In genomic region chr4:151604238-151604637, GRCh38 we compare ENCODE assay signal across 8 cellular contexts.
DNase-seq lines count a peak whose midpoint lies in the region; ATAC-seq and TF ChIP-seq lines count a peak whose summit lies in the region.

No MANE protein-coding gene starts in this region.

- peak; percentile 49 for TF ChIP-seq CTCF in GM06990 (IDR thresholded peaks at IDR 0.05; ENCODE audit: insufficient read depth, low read length, poor library complexity, severe bottlenecking)
- peak; percentile 59 for TF ChIP-seq CTCF in osteoblast (IDR thresholded peaks at IDR 0.05; ENCODE audit: extremely low read depth, low read depth, low read length)

- H3K4me3 ChIP-seq in GM06990 (replicated peaks; ENCODE audit: low read depth, low read length) (no peak overlapping the region), osteoblast (ENCODE audit: insufficient read depth, low read length) (no peak overlapping the region)

- H3K4me2 ChIP-seq in osteoblast (ENCODE audit: insufficient read depth, low read length): no peak overlapping the region

- no peaks in the 10 kb centered on the region for H4K20me1 ChIP-seq in osteoblast (ENCODE audit: insufficient read depth, low read length)

- no peaks in the 10 kb centered on the region for H3K79me2 ChIP-seq in osteoblast (ENCODE audit: insufficient read depth, low read length)

- H3K9me3 ChIP-seq in osteoblast (ENCODE audit: low read depth, low read length): no peaks in the 10 kb centered on the region

- no peak for ATAC-seq in HG03378 (IDR thresholded peaks at IDR 0.05; ENCODE audit: unreplicated experiment)

- no peaks in the 10 kb centered on the region for H3K4me1 ChIP-seq in osteoblast (ENCODE audit: insufficient read depth, low read length)

- H3K36me3 ChIP-seq in GM06990 (ENCODE audit: control insufficient read depth, insufficient read depth, low read length): no peaks in the 10 kb centered on the region
- H3K36me3 ChIP-seq in osteoblast (ENCODE audit: insufficient read depth, low read length): no peaks in the 10 kb centered on the region

- H3K27me3 ChIP-seq in GM06990 (replicated peaks; ENCODE audit: control insufficient read depth, insufficient read depth, low read length) (peaks cover 3% of the 10 kb centered on the region), osteoblast (ENCODE audit: insufficient read depth, low read length) (no peaks in the 10 kb centered on the region)

- DNase-seq in GM06990 (ENCODE audit: extremely low read depth, insufficient read length): no peak
- peak; percentile 2 for DNase-seq in NCI-H1694 (lab: John Stamatoyannopoulos, UW)
- DNase-seq in dermis blood vessel endothelial cell: peak; percentile 45
- DNase-seq in osteoblast (ENCODE audit: insufficient read length, low spot score, missing footprints): no peak
- DNase-seq in GDM1 (lab: John Stamatoyannopoulos, UW): no peak
- no peak for DNase-seq in nucleus accumbens (lab: John Stamatoyannopoulos, UW)
- no peak for DNase-seq in stimulated activated CD4-positive, alpha-beta T cell treated with anti-CD3 and anti-CD28 coated beads, Interleukin-2, amount 100 ng/mL, for 48 hours

- H3K27ac ChIP-seq in osteoblast (ENCODE audit: low read depth, low read length): no peak overlapping the region

- H2AFZ ChIP-seq in osteoblast (ENCODE audit: low read length): no peak overlapping the region

Comparison
In these comparisons a context has a peak if more than half of its experiments do, and no peak if none do; other contexts are left out.
1. DNase-seq: peak in NCI-H1694 (single experiment) and dermis blood vessel endothelial cell (single experiment); none in GM06990 (single experiment), osteoblast (single experiment), GDM1 (single experiment), nucleus accumbens (0 of 56) and stimulated activated CD4-positive, alpha-beta T cell treated with anti-CD3 and anti-CD28 coated beads, Interleukin-2, amount 100 ng/mL, for 48 hours (0 of 2).